Comparison of ENCODE assay signal across 15 cellular contexts in genomic region chr12:131076277-131076676, GRCh38.
"Had no signal": no experiment of that assay in that cellular context is flagged by ENCODE, and none has a peak within 500 bp of the region (broad histone marks: within the 10 kb centered on the region; RNA-seq: fewer than 3 reads in every experiment).

No MANE protein-coding gene starts in this region.

- H3K27me3 Mint-ChIP-seq: activated CD4-positive, alpha-beta T cell treated with anti-CD3 and anti-CD28 coated beads, Interleukin-2, amount 10 ng/mL, durations not matched to agents 7 days and 5 days; activated naive CD8-positive, alpha-beta T cell had no signal

- H3K27ac ChIP-seq: epithelial cell of prostate, foreskin keratinocyte had no signal

- H3K4me1 Mint-ChIP-seq: activated CD4-positive, alpha-beta T cell treated with anti-CD3 and anti-CD28 coated beads, Interleukin-2, amount 10 ng/mL, durations not matched to agents 7 days and 5 days; mesothelial cell of epicardium had no signal

- H3K27ac Mint-ChIP-seq: activated CD4-positive, alpha-beta T cell treated with anti-CD3 and anti-CD28 coated beads, Interleukin-2, amount 10 ng/mL, durations not matched to agents 7 days and 5 days; activated CD8-positive, alpha-beta T cell treated with anti-CD3 and anti-CD28 coated beads, Interleukin-2, amount 10 ng/mL, durations not matched to agents 7 days and 5 days; activated naive CD8-positive, alpha-beta T cell; activated T-cell treated with anti-CD3 and anti-CD28 coated beads, Interleukin-2, amount 50 U/mL, for 72 hours; mesothelial cell of epicardium; nephron progenitor cell had no signal

- ATAC-seq: activated CD4-positive, CD25-positive, alpha-beta regulatory T cell treated with anti-CD3 and anti-CD28 coated beads, Interleukin-2, amount 50 U/mL, for 24 hours; activated CD8-positive, alpha-beta T cell treated with anti-CD3 and anti-CD28 coated beads, Interleukin-2, amount 10 ng/mL, durations not matched to agents 7 days and 5 days; activated T-cell treated with anti-CD3 and anti-CD28 coated beads, Interleukin-2, amount 50 U/mL, for 72 hours; foreskin keratinocyte; left colon had no signal

- H3K4me1 ChIP-seq: foreskin keratinocyte had no signal

- H3K4me3 Mint-ChIP-seq: activated CD4-positive, alpha-beta T cell treated with anti-CD3 and anti-CD28 coated beads, Interleukin-2, amount 10 ng/mL, durations not matched to agents 7 days and 5 days; activated CD8-positive, alpha-beta T cell treated with anti-CD3 and anti-CD28 coated beads, Interleukin-2, amount 10 ng/mL, durations not matched to agents 7 days and 5 days; activated naive CD8-positive, alpha-beta T cell; activated T-cell treated with anti-CD3 and anti-CD28 coated beads, Interleukin-2, amount 50 U/mL, for 72 hours; mesothelial cell of epicardium; nephron progenitor cell had no signal

- H3K27me3 ChIP-seq: foreskin keratinocyte had no signal

- H3K4me3 ChIP-seq: lung had no signal

- H3K36me3 Mint-ChIP-seq: activated naive CD8-positive, alpha-beta T cell; mesothelial cell of epicardium had no signal

- DNase-seq: activated CD4-positive, alpha-beta T cell treated with anti-CD3 and anti-CD28 coated beads, Interleukin-2, amount 10 ng/mL, durations not matched to agents 7 days and 5 days; activated CD8-positive, alpha-beta T cell treated with anti-CD3 and anti-CD28 coated beads, Interleukin-2, amount 10 ng/mL, durations not matched to agents 7 days and 5 days; activated T-cell treated with anti-CD3 and anti-CD28 coated beads, Interleukin-2, amount 50 U/mL, for 72 hours; foreskin keratinocyte; hippocampal formation; left colon; nephron progenitor cell; nucleus accumbens; stimulated activated CD4-positive, alpha-beta T cell treated with anti-CD3 and anti-CD28 coated beads, Interleukin-12 subunit alpha, Interleukin-12 subunit beta, amount 100 ng/mL, for 4 hours; stimulated activated CD4-positive, alpha-beta T cell treated with anti-CD3 and anti-CD28 coated beads, Interleukin-1b, Interleukin-23, amount 100 ng/mL, for 48 hours had no signal
